8 cellular contexts compared by ENCODE assay signal in genomic region chr13:42271337-42272114, GRCh38. TPM values are rescaled to one million over a fixed set of nuclear protein-coding genes. Genes with fewer than 3 reads are reported as not detected.
DNase-seq lines count a peak whose midpoint lies in the region; ATAC-seq lines count a peak whose summit lies in the region.

No MANE protein-coding gene starts in this region.

- peak overlapping the region; percentile 93 to 98 (median 96) for H3K9ac ChIP-seq in BLaER1 treated with 17β-estradiol and CSF1 and Interleukin-3, amounts not matched to agents 10 nM and 100 nM

- peaks cover 0 to 17% (median 11%) of the 10 kb centered on the region in 11 experiments; a peak in 10 of 22 replicates for H3K9me3 ChIP-seq in BLaER1 treated with 17β-estradiol and CSF1 and Interleukin-3, amounts not matched to agents 10 nM and 100 nM (replicated peaks in 1 of 11)

- H3K4me3 ChIP-seq in BLaER1 treated with 17β-estradiol and CSF1 and Interleukin-3, amounts not matched to agents 10 nM and 100 nM = peak overlapping the region; percentile 71 to 96 (median 87)

- peaks cover 9% of the 10 kb centered on the region for H3K9me3 Mint-ChIP-seq in activated CD4-positive, alpha-beta T cell treated with anti-CD3 and anti-CD28 coated beads, Interleukin-2, amount 10 ng/mL, durations not matched to agents 7 days and 5 days

- H3K27ac ChIP-seq in BLaER1 treated with 17β-estradiol and CSF1 and Interleukin-3, amounts not matched to agents 10 nM and 100 nM = peak overlapping the region; percentile 80 to 97 (median 94)

- H3K27me3 Mint-ChIP-seq in activated CD4-positive, alpha-beta T cell treated with anti-CD3 and anti-CD28 coated beads, Interleukin-2, amount 10 ng/mL, durations not matched to agents 7 days and 5 days = peaks cover 3% of the 10 kb centered on the region

- no peaks in the 10 kb centered on the region for H3K27me3 ChIP-seq in BLaER1 treated with 17β-estradiol and CSF1 and Interleukin-3, amounts not matched to agents 10 nM and 100 nM

- peak overlapping the region; percentile 99 for H3K4me3 Mint-ChIP-seq in activated CD4-positive, alpha-beta T cell treated with anti-CD3 and anti-CD28 coated beads, Interleukin-2, amount 10 ng/mL, durations not matched to agents 7 days and 5 days

- peak; percentile 74 for ATAC-seq in GM19328 (IDR thresholded peaks at IDR 0.05; ENCODE audit: unreplicated experiment)
- ATAC-seq in HG03469 (IDR thresholded peaks at IDR 0.05; ENCODE audit: unreplicated experiment) = peak; percentile 72

- H3K4me1 ChIP-seq in BLaER1 treated with 17β-estradiol and CSF1 and Interleukin-3, amounts not matched to agents 10 nM and 100 nM = peaks cover 34 to 41% (median 39%) of the 10 kb centered on the region in 10 experiments

- peaks cover 0 to 14% (median 0%) of the 10 kb centered on the region in 11 experiments; a peak in 4 of 22 replicates for H4K20me1 ChIP-seq in BLaER1 treated with 17β-estradiol and CSF1 and Interleukin-3, amounts not matched to agents 10 nM and 100 nM

- peaks cover 47% of the 10 kb centered on the region for H3K4me1 Mint-ChIP-seq in activated CD4-positive, alpha-beta T cell treated with anti-CD3 and anti-CD28 coated beads, Interleukin-2, amount 10 ng/mL, durations not matched to agents 7 days and 5 days

- peak; percentile 97 to 99 for DNase-seq in NCI-H526 (lab: John Stamatoyannopoulos, UW)
- DNase-seq in activated CD4-positive, alpha-beta T cell treated with anti-CD3 and anti-CD28 coated beads, Interleukin-2, amount 10 ng/mL, durations not matched to agents 7 days and 5 days = peak; percentile 95
- peak; percentile 98 for DNase-seq in dedifferentiated amniotic fluid mesenchymal stem cell (ENCODE audit: extremely low spot score)
- DNase-seq in left kidney (ENCODE audit: low read depth, low spot score) = peak; percentile 99
- DNase-seq in stimulated activated CD4-positive, alpha-beta T cell treated with anti-CD3 and anti-CD28 coated beads, Interleukin-1b, Interleukin-23, amount 100 ng/mL, for 48 hours = peak; percentile 95

- H3K27ac Mint-ChIP-seq in activated CD4-positive, alpha-beta T cell treated with anti-CD3 and anti-CD28 coated beads, Interleukin-2, amount 10 ng/mL, durations not matched to agents 7 days and 5 days = peak overlapping the region; percentile 96

- CTCF ChIA-PET in activated CD4-positive, alpha-beta T cell treated with anti-CD3 and anti-CD28 coated beads, Interleukin-2, amount 10 ng/mL, durations not matched to agents 7 days and 5 days (lab: Charles Lee) = interaction anchor here (1.3 to 2.4 kb wide), 4 partner anchors 9 to 783 kb away, joined by 3 to 8 read pairs (median 4); no protein-coding TSS in a partner anchor

- peaks cover 15% of the 10 kb centered on the region for H3K36me3 Mint-ChIP-seq in activated CD4-positive, alpha-beta T cell treated with anti-CD3 and anti-CD28 coated beads, Interleukin-2, amount 10 ng/mL, durations not matched to agents 7 days and 5 days (ENCODE audit: low read depth)

- peaks cover 0 to 12% (median 8%) of the 10 kb centered on the region in 11 experiments; a peak in 9 of 22 replicates for H3K36me3 ChIP-seq in BLaER1 treated with 17β-estradiol and CSF1 and Interleukin-3, amounts not matched to agents 10 nM and 100 nM

- H3K4me2 ChIP-seq in BLaER1 treated with 17β-estradiol and CSF1 and Interleukin-3, amounts not matched to agents 10 nM and 100 nM = peak overlapping the region; percentile 59 to 78 (median 76)

- POLR2A ChIA-PET in activated CD4-positive, alpha-beta T cell treated with anti-CD3 and anti-CD28 coated beads, Interleukin-2, amount 10 ng/mL, durations not matched to agents 7 days and 5 days (lab: Charles Lee) = interaction anchor here (0.6 kb wide), 3 partner anchors 11 to 1564 kb away, joined by 3 to 4 read pairs (median 3); no protein-coding TSS in a partner anchor

RNA-seq across cellular contexts. Expression of gene AKAP11, which starts 0.4 kb away (rescaled TPM):
- total RNA-seq in activated CD4-positive, alpha-beta T cell treated with anti-CD3 and anti-CD28 coated beads, Interleukin-2, amount 10 ng/mL, durations not matched to agents 7 days and 5 days = 10 to 100 TPM; 27.2 to 30.1 TPM

Comparison
In these comparisons a context has a peak if more than half of its experiments do, and no peak if none do; other contexts are left out.
1. Peak in every context shown above with its lines: DNase-seq, ATAC-seq, H3K4me3 ChIP-seq and H3K27ac ChIP-seq.